ENCODE assay signal across 9 cellular contexts in the genomic region with DNA sequence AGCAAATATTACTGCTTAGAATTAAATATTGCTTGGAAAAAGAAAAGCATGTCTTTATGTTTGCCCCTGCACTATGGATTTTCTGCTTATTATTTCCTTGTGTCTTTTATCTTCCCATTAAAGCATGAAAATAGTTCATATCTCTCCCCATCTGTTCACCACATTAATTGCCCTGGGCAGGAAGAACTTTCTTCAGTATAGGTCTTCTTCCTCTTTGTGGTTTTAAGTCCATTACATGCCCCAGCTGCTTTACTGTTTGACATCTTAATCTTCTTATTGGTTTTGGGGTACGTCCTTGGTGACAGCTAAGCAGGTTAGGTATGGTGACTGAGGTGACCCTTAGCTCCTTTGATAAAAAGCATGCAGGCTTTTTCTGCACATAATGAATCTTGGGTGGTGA.
"Had no signal": no experiment of that assay in that cellular context is flagged by ENCODE, and none has a peak within 500 bp of the region (broad histone marks: within the 10 kb centered on the region; RNA-seq: fewer than 3 reads in every experiment).

No MANE protein-coding gene starts in this region.

- ATAC-seq: left cardiac atrium, natural killer cell, right cardiac atrium had no signal

- H3K9me3 Mint-ChIP-seq: activated CD4-positive, alpha-beta memory T cell treated with anti-CD3 and anti-CD28 coated beads, Interleukin-2, amount 10 ng/mL, durations not matched to agents 7 days and 5 days had no signal

- H3K4me3 Mint-ChIP-seq: activated CD4-positive, alpha-beta memory T cell treated with anti-CD3 and anti-CD28 coated beads, Interleukin-2, amount 10 ng/mL, durations not matched to agents 7 days and 5 days; natural killer cell had no signal

- H3K36me3 Mint-ChIP-seq: natural killer cell had no signal

- H3K4me1 Mint-ChIP-seq: activated CD4-positive, alpha-beta memory T cell treated with anti-CD3 and anti-CD28 coated beads, Interleukin-2, amount 10 ng/mL, durations not matched to agents 7 days and 5 days had no signal

- H3K27ac Mint-ChIP-seq: activated CD4-positive, alpha-beta memory T cell treated with anti-CD3 and anti-CD28 coated beads, Interleukin-2, amount 10 ng/mL, durations not matched to agents 7 days and 5 days; natural killer cell had no signal

- H3K4me3 ChIP-seq: esophagus muscularis mucosa had no signal

- H3K27ac ChIP-seq: esophagus muscularis mucosa had no signal

- DNase-seq: activated CD4-positive, alpha-beta memory T cell treated with anti-CD3 and anti-CD28 coated beads, Interleukin-2, amount 10 ng/mL, durations not matched to agents 7 days and 5 days; activated CD4-positive, alpha-beta T cell treated with anti-CD3 and anti-CD28 coated beads for 1 hour; activated naive CD4-positive, alpha-beta T cell; activated T-cell treated with anti-CD3 and anti-CD28 coated beads, Interleukin-2, amount 50 U/mL, for 48 hours; left cardiac atrium; natural killer cell; right cardiac atrium; small intestine had no signal

- H3K36me3 ChIP-seq: esophagus muscularis mucosa had no signal

- H3K4me1 ChIP-seq: esophagus muscularis mucosa had no signal

- H3K27me3 ChIP-seq: esophagus muscularis mucosa had no signal
